ENCODE assay signal across 2 cellular contexts in the genomic region with DNA sequence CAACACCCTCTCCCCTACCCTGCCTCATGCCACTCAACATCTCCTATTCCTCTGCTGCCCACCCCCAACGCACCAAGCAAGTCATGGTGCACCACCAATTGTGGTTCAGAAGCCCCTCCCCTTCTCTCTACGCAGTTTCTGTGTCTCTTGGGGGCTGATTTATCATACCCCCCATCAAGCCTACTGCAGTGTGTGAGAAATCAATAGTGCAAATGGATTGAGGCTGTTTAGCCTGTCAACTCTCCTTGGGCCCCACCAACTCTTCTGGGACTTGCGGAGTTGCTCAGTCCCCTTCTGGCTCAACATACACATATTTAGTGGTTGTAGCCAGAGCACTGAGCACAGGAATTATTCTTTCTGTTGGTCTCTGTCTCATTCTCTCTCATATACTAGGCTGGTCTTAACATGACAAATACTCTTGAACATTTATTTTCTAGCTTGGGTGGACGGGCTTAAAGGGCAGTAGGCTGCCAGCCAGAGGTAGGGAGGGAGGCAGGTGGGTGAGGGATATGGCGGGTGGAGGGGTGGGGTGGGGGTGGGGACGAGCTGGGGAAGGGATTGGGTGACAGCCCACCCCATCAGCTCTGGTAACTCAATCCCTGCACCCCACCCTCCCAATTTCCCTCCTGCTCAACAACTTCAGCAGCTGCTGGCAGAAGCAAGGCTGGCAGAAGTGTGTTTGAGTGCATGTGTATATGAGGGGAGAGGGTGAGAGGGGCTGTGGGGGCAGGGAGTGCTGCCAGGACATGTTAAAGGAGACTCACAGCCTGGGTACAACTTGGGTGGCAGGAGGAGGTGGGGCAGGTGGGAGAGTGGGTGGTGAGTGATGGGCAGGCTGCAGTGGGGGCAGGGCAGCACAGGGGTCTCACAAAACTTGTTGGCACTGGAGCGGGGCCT.
TF ChIP-seq lines count a peak whose summit lies in the region.

No MANE protein-coding gene starts in this region.

TF ChIP-seq in SK-N-SH, 30 proteins besides CTCF, POLR2A, EP300 and RAD21:
- TF ChIP-seq FOXJ3 (CRISPR knock-in tag; IDR thresholded peaks at IDR 0.05) = 0 out of 2 replicates have a peak, but pooled peaks have one; percentile 25
- TF ChIP-seq, protein P1, sequence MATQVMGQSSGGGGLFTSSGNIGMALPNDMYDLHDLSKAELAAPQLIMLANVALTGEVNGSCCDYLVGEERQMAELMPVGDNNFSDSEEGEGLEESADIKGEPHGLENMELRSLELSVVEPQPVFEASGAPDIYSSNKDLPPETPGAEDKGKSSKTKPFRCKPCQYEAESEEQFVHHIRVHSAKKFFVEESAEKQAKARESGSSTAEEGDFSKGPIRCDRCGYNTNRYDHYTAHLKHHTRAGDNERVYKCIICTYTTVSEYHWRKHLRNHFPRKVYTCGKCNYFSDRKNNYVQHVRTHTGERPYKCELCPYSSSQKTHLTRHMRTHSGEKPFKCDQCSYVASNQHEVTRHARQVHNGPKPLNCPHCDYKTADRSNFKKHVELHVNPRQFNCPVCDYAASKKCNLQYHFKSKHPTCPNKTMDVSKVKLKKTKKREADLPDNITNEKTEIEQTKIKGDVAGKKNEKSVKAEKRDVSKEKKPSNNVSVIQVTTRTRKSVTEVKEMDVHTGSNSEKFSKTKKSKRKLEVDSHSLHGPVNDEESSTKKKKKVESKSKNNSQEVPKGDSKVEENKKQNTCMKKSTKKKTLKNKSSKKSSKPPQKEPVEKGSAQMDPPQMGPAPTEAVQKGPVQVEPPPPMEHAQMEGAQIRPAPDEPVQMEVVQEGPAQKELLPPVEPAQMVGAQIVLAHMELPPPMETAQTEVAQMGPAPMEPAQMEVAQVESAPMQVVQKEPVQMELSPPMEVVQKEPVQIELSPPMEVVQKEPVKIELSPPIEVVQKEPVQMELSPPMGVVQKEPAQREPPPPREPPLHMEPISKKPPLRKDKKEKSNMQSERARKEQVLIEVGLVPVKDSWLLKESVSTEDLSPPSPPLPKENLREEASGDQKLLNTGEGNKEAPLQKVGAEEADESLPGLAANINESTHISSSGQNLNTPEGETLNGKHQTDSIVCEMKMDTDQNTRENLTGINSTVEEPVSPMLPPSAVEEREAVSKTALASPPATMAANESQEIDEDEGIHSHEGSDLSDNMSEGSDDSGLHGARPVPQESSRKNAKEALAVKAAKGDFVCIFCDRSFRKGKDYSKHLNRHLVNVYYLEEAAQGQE (IDR thresholded peaks at IDR 0.05; ENCODE audit: low read depth, low read length) = no peak

TF ChIP-seq in SK-N-SH treated with all-trans-retinoic acid at 6 μM for 48 hours, 23 proteins besides CTCF, POLR2A, EP300 and RAD21:
- TF ChIP-seq OSR1 (CRISPR knock-in tag; IDR thresholded peaks at IDR 0.05) (no peak), ZNF70 (CRISPR knock-in tag; IDR thresholded peaks at IDR 0.05) (no peak), CSDC2 (CRISPR knock-in tag; IDR thresholded peaks at IDR 0.05) (no peak), ARNTL (CRISPR knock-in tag; IDR thresholded peaks at IDR 0.05; ENCODE audit: borderline replicate concordance, low read depth) (no peak), TCF4 (CRISPR knock-in tag; IDR thresholded peaks at IDR 0.05; ENCODE audit: borderline replicate concordance) (no peak), ZNF565 (CRISPR knock-in tag; conservative IDR thresholded peaks at IDR 0.05; ENCODE audit: low read depth) (no peak), RARB (CRISPR knock-in tag; IDR thresholded peaks at IDR 0.05) (no peak), BACH2 (CRISPR knock-in tag; IDR thresholded peaks at IDR 0.05; ENCODE audit: borderline replicate concordance) (no peak), ISL1 (CRISPR knock-in tag; IDR thresholded peaks at IDR 0.05) (no peak), ESRRG (CRISPR knock-in tag; IDR thresholded peaks at IDR 0.05) (no peak), GLIS3 (CRISPR knock-in tag; IDR thresholded peaks at IDR 0.05) (no peak), SNAI2 (CRISPR knock-in tag; IDR thresholded peaks at IDR 0.05) (no peak), ZNF8 (CRISPR knock-in tag; IDR thresholded peaks at IDR 0.05) (no peak), PPARA (CRISPR knock-in tag; IDR thresholded peaks at IDR 0.05; ENCODE audit: borderline replicate concordance) (no peak), TOX (CRISPR knock-in tag; IDR thresholded peaks at IDR 0.05; ENCODE audit: borderline replicate concordance) (no peak)
- TF ChIP-seq, protein P2, sequence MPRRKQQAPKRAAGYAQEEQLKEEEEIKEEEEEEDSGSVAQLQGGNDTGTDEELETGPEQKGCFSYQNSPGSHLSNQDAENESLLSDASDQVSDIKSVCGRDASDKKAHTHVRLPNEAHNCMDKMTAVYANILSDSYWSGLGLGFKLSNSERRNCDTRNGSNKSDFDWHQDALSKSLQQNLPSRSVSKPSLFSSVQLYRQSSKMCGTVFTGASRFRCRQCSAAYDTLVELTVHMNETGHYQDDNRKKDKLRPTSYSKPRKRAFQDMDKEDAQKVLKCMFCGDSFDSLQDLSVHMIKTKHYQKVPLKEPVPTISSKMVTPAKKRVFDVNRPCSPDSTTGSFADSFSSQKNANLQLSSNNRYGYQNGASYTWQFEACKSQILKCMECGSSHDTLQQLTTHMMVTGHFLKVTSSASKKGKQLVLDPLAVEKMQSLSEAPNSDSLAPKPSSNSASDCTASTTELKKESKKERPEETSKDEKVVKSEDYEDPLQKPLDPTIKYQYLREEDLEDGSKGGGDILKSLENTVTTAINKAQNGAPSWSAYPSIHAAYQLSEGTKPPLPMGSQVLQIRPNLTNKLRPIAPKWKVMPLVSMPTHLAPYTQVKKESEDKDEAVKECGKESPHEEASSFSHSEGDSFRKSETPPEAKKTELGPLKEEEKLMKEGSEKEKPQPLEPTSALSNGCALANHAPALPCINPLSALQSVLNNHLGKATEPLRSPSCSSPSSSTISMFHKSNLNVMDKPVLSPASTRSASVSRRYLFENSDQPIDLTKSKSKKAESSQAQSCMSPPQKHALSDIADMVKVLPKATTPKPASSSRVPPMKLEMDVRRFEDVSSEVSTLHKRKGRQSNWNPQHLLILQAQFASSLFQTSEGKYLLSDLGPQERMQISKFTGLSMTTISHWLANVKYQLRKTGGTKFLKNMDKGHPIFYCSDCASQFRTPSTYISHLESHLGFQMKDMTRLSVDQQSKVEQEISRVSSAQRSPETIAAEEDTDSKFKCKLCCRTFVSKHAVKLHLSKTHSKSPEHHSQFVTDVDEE (CRISPR knock-in tag; IDR thresholded peaks at IDR 0.05) = no peak
- TF ChIP-seq, protein P3, sequence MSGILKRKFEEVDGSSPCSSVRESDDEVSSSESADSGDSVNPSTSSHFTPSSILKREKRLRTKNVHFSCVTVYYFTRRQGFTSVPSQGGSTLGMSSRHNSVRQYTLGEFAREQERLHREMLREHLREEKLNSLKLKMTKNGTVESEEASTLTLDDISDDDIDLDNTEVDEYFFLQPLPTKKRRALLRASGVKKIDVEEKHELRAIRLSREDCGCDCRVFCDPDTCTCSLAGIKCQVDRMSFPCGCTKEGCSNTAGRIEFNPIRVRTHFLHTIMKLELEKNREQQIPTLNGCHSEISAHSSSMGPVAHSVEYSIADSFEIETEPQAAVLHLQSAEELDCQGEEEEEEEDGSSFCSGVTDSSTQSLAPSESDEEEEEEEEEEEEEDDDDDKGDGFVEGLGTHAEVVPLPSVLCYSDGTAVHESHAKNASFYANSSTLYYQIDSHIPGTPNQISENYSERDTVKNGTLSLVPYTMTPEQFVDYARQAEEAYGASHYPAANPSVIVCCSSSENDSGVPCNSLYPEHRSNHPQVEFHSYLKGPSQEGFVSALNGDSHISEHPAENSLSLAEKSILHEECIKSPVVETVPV (CRISPR knock-in tag; IDR thresholded peaks at IDR 0.05) = no peak
- TF ChIP-seq, protein P4, sequence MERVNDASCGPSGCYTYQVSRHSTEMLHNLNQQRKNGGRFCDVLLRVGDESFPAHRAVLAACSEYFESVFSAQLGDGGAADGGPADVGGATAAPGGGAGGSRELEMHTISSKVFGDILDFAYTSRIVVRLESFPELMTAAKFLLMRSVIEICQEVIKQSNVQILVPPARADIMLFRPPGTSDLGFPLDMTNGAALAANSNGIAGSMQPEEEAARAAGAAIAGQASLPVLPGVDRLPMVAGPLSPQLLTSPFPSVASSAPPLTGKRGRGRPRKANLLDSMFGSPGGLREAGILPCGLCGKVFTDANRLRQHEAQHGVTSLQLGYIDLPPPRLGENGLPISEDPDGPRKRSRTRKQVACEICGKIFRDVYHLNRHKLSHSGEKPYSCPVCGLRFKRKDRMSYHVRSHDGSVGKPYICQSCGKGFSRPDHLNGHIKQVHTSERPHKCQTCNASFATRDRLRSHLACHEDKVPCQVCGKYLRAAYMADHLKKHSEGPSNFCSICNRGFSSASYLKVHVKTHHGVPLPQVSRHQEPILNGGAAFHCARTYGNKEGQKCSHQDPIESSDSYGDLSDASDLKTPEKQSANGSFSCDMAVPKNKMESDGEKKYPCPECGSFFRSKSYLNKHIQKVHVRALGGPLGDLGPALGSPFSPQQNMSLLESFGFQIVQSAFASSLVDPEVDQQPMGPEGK (CRISPR knock-in tag; IDR thresholded peaks at IDR 0.05; ENCODE audit: borderline replicate concordance) = no peak
